8 cellular contexts compared by ENCODE assay signal in genomic region chr4:7193040-7193958, GRCh38. TPM values are rescaled to one million over a fixed set of nuclear protein-coding genes. Genes with fewer than 3 reads are reported as not detected.
A peak's percentile ranks its signal among the peaks of the same experiment; 100 is the strongest.
DNase-seq lines count a peak whose midpoint lies in the region; ATAC-seq, FAIRE-seq and TF ChIP-seq lines count a peak whose summit lies in the region.

No MANE protein-coding gene starts in this region.

- H2BK5ac ChIP-seq in IMR-90 (ENCODE audit: low read depth, low read length, poor library complexity, severe bottlenecking) = no peak overlapping the region

- no peak overlapping the region for H3K4ac ChIP-seq in IMR-90 (ENCODE audit: low read depth, low read length)

- no peak overlapping the region for H2AK5ac ChIP-seq in IMR-90 (ENCODE audit: low read depth, low read length)

- no peak overlapping the region for H2BK20ac ChIP-seq in IMR-90 (ENCODE audit: low read depth, low read length)

- RAD21 ChIA-PET in GM12878 (lab: Charles Lee; ENCODE audit: unreplicated experiment) = interaction anchor here (1.5 kb wide), 1 partner anchor 142 kb away, joined by 5 read pairs; no protein-coding TSS in a partner anchor

- no peak overlapping the region for H2BK15ac ChIP-seq in IMR-90 (ENCODE audit: low read depth, low read length)

- H2AK9ac ChIP-seq in IMR-90 (replicated peaks; ENCODE audit: low read depth, low read length, poor library complexity) = peak overlapping the region; percentile 65

- no peak for TF ChIP-seq POLR2A in IMR-90 (IDR thresholded peaks at IDR 0.05; ENCODE audit: low read depth, low read length)
- no peak for TF ChIP-seq POLR2A in GM12878 (IDR thresholded peaks at IDR 0.05; ENCODE audit: low read depth, low read length)

- H3K9me1 ChIP-seq in IMR-90 (ENCODE audit: insufficient read depth, low read length) = no peaks in the 10 kb centered on the region

- no peak overlapping the region for H3K14ac ChIP-seq in IMR-90 (replicated peaks; ENCODE audit: low read depth, low read length)

- TF ChIP-seq CTCF in IMR-90 (conservative IDR thresholded peaks at IDR 0.05; ENCODE audit: low read depth, low read length) (no peak), GM12878 (IDR thresholded peaks at IDR 0.05 in 2 of 3, conservative IDR thresholded peaks at IDR 0.05 in 1 of 3; ENCODE audit: control insufficient read depth in 2 of 3, extremely low read depth in 1 of 3, insufficient read depth in 1 of 3, low read depth in 3 of 3, low read length in 3 of 3) (no peak)

- H3K4me2 ChIP-seq in IMR-90 (ENCODE audit: low read depth, low read length) (peak overlapping the region; percentile 71), GM12878 (ENCODE audit: control insufficient read depth, insufficient read depth) (no peak overlapping the region)

- H3K9me3 ChIP-seq in IMR-90 (ENCODE audit: control insufficient read depth, insufficient read depth, low read length) (no peaks in the 10 kb centered on the region), GM12878 (replicated peaks; ENCODE audit: control insufficient read depth, insufficient read depth, low read length) (no peaks in the 10 kb centered on the region), stomach smooth muscle (ENCODE audit: control insufficient read depth in 2 of 2, low read length in 2 of 2) (no peaks in the 10 kb centered on the region)

- peak overlapping the region; percentile 72 for H2AFZ ChIP-seq in IMR-90 (replicated peaks; ENCODE audit: low read length, poor library complexity)
- H2AFZ ChIP-seq in GM12878 (ENCODE audit: control insufficient read depth, low read depth, low read length) = no peak overlapping the region

- H4K8ac ChIP-seq in IMR-90 (ENCODE audit: low read depth in 2 of 2, low read length in 2 of 2) = no peak overlapping the region

- no peak overlapping the region for H3K23ac ChIP-seq in IMR-90 (ENCODE audit: low read depth, low read length)

- H3K79me1 ChIP-seq in IMR-90 (ENCODE audit: low read depth in 1 of 2, low read length in 2 of 2) = no peaks in the 10 kb centered on the region

- POLR2A ChIA-PET in IMR-90 (lab: Charles Lee; ENCODE audit: unreplicated experiment) (no interaction called here), GM12878 (lab: Charles Lee) (no interaction called here), HEK293T (lab: Yijun Ruan, JAX) (no interaction called here)

- H3K4me1 ChIP-seq in IMR-90 (ENCODE audit: control insufficient read depth, insufficient read depth, low read length) (peaks cover 6% of the 10 kb centered on the region; the same call in 1 of the 2 replicates), GM12878 (ENCODE audit: control insufficient read depth, insufficient read depth, low read length) (no peaks in the 10 kb centered on the region), stomach smooth muscle (ENCODE audit: control insufficient read depth, insufficient read depth, low read length) (peaks cover 25% of the 10 kb centered on the region)

- H4K5ac ChIP-seq in IMR-90 (ENCODE audit: low read depth, low read length) = no peak overlapping the region

- H3K36me3 ChIP-seq in IMR-90 (ENCODE audit: control insufficient read depth, insufficient read depth, low read length) = no peaks in the 10 kb centered on the region
- H3K36me3 ChIP-seq in GM12878 (ENCODE audit: control insufficient read depth in 2 of 2, insufficient read depth in 2 of 2, low read length in 1 of 2) = no peaks in the 10 kb centered on the region
- H3K36me3 ChIP-seq in stomach smooth muscle (ENCODE audit: control insufficient read depth in 2 of 2, insufficient read depth in 2 of 2, low read length in 2 of 2) = no peaks in the 10 kb centered on the region

- dilution Hi-C loops in IMR-90 (cut with HindIII; ENCODE audit: low sequenced_read_pairs, unreplicated experiment) = no loop called here

- H3K4me3 ChIP-seq in IMR-90 (ENCODE audit: insufficient read depth, low read depth, low read length) = peak overlapping the region; percentile 43
- no peak overlapping the region for H3K4me3 ChIP-seq in GM12878
- peak overlapping the region; percentile 53 to 71 for H3K4me3 ChIP-seq in stomach smooth muscle (ENCODE audit: low read length in 2 of 2)

- WGBS in IMR-90 (ENCODE audit: extremely low coverage in 2 of 2, insufficient read length in 1 of 2), 2 experiments = 5% methylated on average over 22 of the region's 60 CpGs; no CpG with 5 or more reads in 1 of the 2 experiments
- 44% methylated on average over 53 of the region's 60 CpGs for WGBS in GM12878 (ENCODE audit: insufficient coverage, insufficient replicate concordance, low lambda C conversion rate, missing lambda C conversion rate)

- no peak overlapping the region for H3K9ac ChIP-seq in IMR-90 (ENCODE audit: low read depth, low read length)
- H3K9ac ChIP-seq in GM12878 (ENCODE audit: control insufficient read depth, insufficient read depth, low read length) = no peak overlapping the region
- no peak overlapping the region for H3K9ac ChIP-seq in stomach smooth muscle (ENCODE audit: low read length in 2 of 2)

- TF ChIP-seq RAD21 in IMR-90 (IDR thresholded peaks at IDR 0.05; ENCODE audit: low read length) (no peak), GM12878 (IDR thresholded peaks at IDR 0.05; ENCODE audit: insufficient read depth, low read depth, low read length) (no peak)

- ATAC-seq in IMR-90 (ENCODE audit: low read depth) = peak; percentile 8
- no peak for ATAC-seq in GM12878
- ATAC-seq in HG03175 (IDR thresholded peaks at IDR 0.05; ENCODE audit: unreplicated experiment) = no peak
- ATAC-seq in GM19452 (IDR thresholded peaks at IDR 0.05; ENCODE audit: unreplicated experiment) = no peak

- intact Hi-C loops in IMR-90 (cut with micrococcal nuclease) (loop anchor here (5.0 to 10.0 kb wide), 2 partner anchors 91 to 792 kb away; no protein-coding TSS in a partner anchor), GM12878 (cut with micrococcal nuclease; ENCODE audit: unreplicated experiment) (loop anchor here (2.0 to 5.0 kb wide), 3 partner anchors 102 to 609 kb away; no protein-coding TSS in a partner anchor)

- H3K27me3 ChIP-seq in IMR-90 (ENCODE audit: control insufficient read depth, insufficient read depth, low read length) (peaks cover 77% of the 10 kb centered on the region), GM12878 (replicated peaks in 1 of 2; ENCODE audit: control insufficient read depth in 2 of 2, insufficient read depth in 2 of 2, low read length in 1 of 2) (peaks cover 0 to 4% of the 10 kb centered on the region in 2 experiments; a peak in 2 of 4 replicates), stomach smooth muscle (ENCODE audit: control insufficient read depth in 1 of 2, insufficient read depth in 2 of 2, low read length in 2 of 2) (peaks cover 22 to 31% of the 10 kb centered on the region in 2 donors)

- H4K20me1 ChIP-seq in IMR-90 (ENCODE audit: insufficient read depth, low read length) (peaks cover 3% of the 10 kb centered on the region; the same call in 1 of the 2 replicates), GM12878 (ENCODE audit: control insufficient read depth, insufficient read depth) (no peaks in the 10 kb centered on the region; the same call in none of the 2 replicates)

- H3K27ac ChIP-seq in IMR-90 (ENCODE audit: insufficient read depth, low read length) (no peak overlapping the region), GM12878 (ENCODE audit: control insufficient read depth, insufficient read depth) (no peak overlapping the region), stomach smooth muscle (ENCODE audit: low read length) (no peak overlapping the region)

- no peak overlapping the region for H2BK120ac ChIP-seq in IMR-90 (ENCODE audit: low read depth, low read length)

- no peaks in the 10 kb centered on the region for H3K79me2 ChIP-seq in GM12878 (ENCODE audit: control insufficient read depth, insufficient read depth, low read length)

- DNase-seq in IMR-90 (no peak), GM12878 (ENCODE audit: low read depth, low spot score) (no peak), left kidney (ENCODE audit: low read depth, low spot score) (peak; percentile 61), H4 (ENCODE audit: low spot score) (no peak), HEK293T (ENCODE audit: extremely low spot score) (no peak)

- CTCF ChIA-PET in IMR-90 (lab: Yijun Ruan, JAX) = no interaction called here
- CTCF ChIA-PET in GM12878 (lab: Yijun Ruan, JAX) = interaction anchor here (0.6 to 1.2 kb wide), 2 partner anchors 111 to 609 kb away, joined by 3 read pairs; no protein-coding TSS in a partner anchor
- CTCF ChIA-PET in HEK293T (lab: Yijun Ruan, JAX) = interaction anchor here (1.1 to 2.1 kb wide), 3 partner anchors 12 to 143 kb away, joined by 3 to 15 read pairs (median 4); no protein-coding TSS in a partner anchor

- in situ Hi-C loops in IMR-90 (cut with MboI; ENCODE audit: low sequenced_read_pairs) = loop anchor here (10.0 kb wide), 1 partner anchor 532 kb away; no protein-coding TSS in a partner anchor
- in situ Hi-C loops in GM12878 (cut with MboI) = loop anchor here (10.0 kb wide), 1 partner anchor 522 kb away; no protein-coding TSS in a partner anchor

- H3K18ac ChIP-seq in IMR-90 (ENCODE audit: low read depth, low read length) = no peak overlapping the region

- no peak overlapping the region for H4K91ac ChIP-seq in IMR-90 (ENCODE audit: insufficient read depth, low read depth, low read length)

- TF ChIP-seq EP300 in GM12878 (IDR thresholded peaks at IDR 0.05; ENCODE audit: borderline replicate concordance in 1 of 2, control insufficient read depth in 1 of 2, low read depth in 2 of 2, low read length in 2 of 2) = no peak

- BruUV-seq in IMR-90 (replicated peaks; lab: Mats Ljungman, UMichigan) (no TSS peak), GM12878 (replicated peaks; lab: Mats Ljungman, UMichigan) (no TSS peak)

- no peak overlapping the region for H3K56ac ChIP-seq in IMR-90 (ENCODE audit: extremely low read depth, insufficient read depth, low read length)

- SMC1A ChIA-PET in GM12878 (lab: Charles Lee; ENCODE audit: uncharacterized antibody, unreplicated experiment) = no interaction called here

- FAIRE-seq in GM12878 (lab: Jason Lieb, UNC) = no peak

RNA-seq across cellular contexts. Expression of gene SORCS2, which starts 1.0 kb away (rescaled TPM):
- total RNA-seq in IMR-90 (2012; rRNA removed) (0.28 and 0.36 TPM in 2 replicates), GM12878 (2014; rRNA removed) (not detected in 2 replicates), GM12878 (2014; rRNA removed; fragmentation: Illumina TruSeq; extraction: Trizol) (not detected in 2 replicates), GM12878 (2021) (0.03 TPM in 1 of 2 replicates, not detected in the other)
- polyA plus RNA-seq in IMR-90 (2012; rRNA removed) (0.62 and 0.67 TPM in 2 replicates), GM12878 (2011; rRNA removed) (0.01 TPM in 1 of 2 replicates, not detected in the other), GM12878 (2014; fragmentation: Illumina TruSeq; extraction: Trizol) (not detected in 2 replicates), GM12878 (2014; fragmentation: Nextera tagmentation; extraction: Ambion mirVana) (not detected), GM12878 (2014; rRNA removed) (0.05 TPM in 1 of 2 replicates, not detected in the other), GM12878 (2016; fragmentation: Nextera tagmentation; extraction: Ambion mirVana) (under 1 TPM; 0.05 to 0.15 TPM)
- 0.22 and 0.70 TPM in 2 replicates for polyA plus RNA-seq in IMR-90 (2012; cell fraction: cytosol; rRNA removed)
- 0.76 and 0.77 TPM in 2 replicates for polyA plus RNA-seq in IMR-90 (2012; cell fraction: nucleus; rRNA removed; ENCODE audit: low replicate concordance)
- total RNA-seq in GM12878 (2013; cell fraction: nucleolus; rRNA removed) = not detected in 2 replicates
- polyA plus RNA-seq in GM12878 (2011; ENCODE audit: low read depth) = not detected
- polyA plus RNA-seq in GM12878 (2011; cell fraction: cytosol; rRNA removed) = 0.01 and 0.02 TPM in 2 replicates
- polyA plus RNA-seq in GM12878 (2011; cell fraction: nucleus; rRNA removed) = 0.06 and 0.10 TPM in 2 replicates
- polyA plus RNA-seq in GM12878 (2012) = 0.10 TPM in 1 of 2 replicates, not detected in the other
- polyA minus RNA-seq in GM12878 (2011; rRNA and poly(A)+ RNA removed) = 0.05 TPM in 1 of 2 replicates, not detected in the other
- not detected in 2 replicates for polyA minus RNA-seq in GM12878 (2011; cell fraction: cytosol; rRNA and poly(A)+ RNA removed)
- not detected in 2 replicates for polyA minus RNA-seq in GM12878 (2011; cell fraction: nucleus; rRNA and poly(A)+ RNA removed)
- 0.02 and 0.08 TPM in 2 replicates for total RNA-seq in H4 (2014; rRNA removed; shearing (Covaris generic))
